11 cellular contexts compared by ENCODE assay signal in genomic region chr4:77120888-77121508, GRCh38. TPM values are rescaled to one million over a fixed set of nuclear protein-coding genes. Genes with fewer than 3 reads are reported as not detected.
DNase-seq lines count a peak whose midpoint lies in the region; ATAC-seq, FAIRE-seq and TF ChIP-seq lines count a peak whose summit lies in the region.
"Had no signal": no experiment of that assay in that cellular context is flagged by ENCODE, and none has a peak within 500 bp of the region (broad histone marks: within the 10 kb centered on the region; RNA-seq: fewer than 3 reads in every experiment).

No MANE protein-coding gene starts in this region.

- H3K9me3 Mint-ChIP-seq in activated naive CD4-positive, alpha-beta T cell treated with anti-CD3 and anti-CD28 coated beads, Interleukin-2, amount 50 U/mL, for 72 hours = no peaks in the 10 kb centered on the region
- H3K9me3 Mint-ChIP-seq: HFFc6 had no signal

- no peak overlapping the region for H3K27ac Mint-ChIP-seq in activated naive CD4-positive, alpha-beta T cell treated with anti-CD3 and anti-CD28 coated beads, Interleukin-2, amount 50 U/mL, for 72 hours
- H3K27ac Mint-ChIP-seq: HFFc6 had no signal

- H3K18ac ChIP-seq in H1 (ENCODE audit: extremely low read depth, low read length) = no peak overlapping the region; the same call in 1 of the 2 replicates

- no peaks in the 10 kb centered on the region for H3K27me3 ChIP-seq in H1 (replicated peaks in 1 of 4; ENCODE audit: control insufficient read depth in 3 of 4, extremely low read depth in 1 of 4, insufficient read depth in 3 of 4, low read length in 3 of 4)

- H2BK20ac ChIP-seq in H1 (ENCODE audit: low read length) = no peak overlapping the region

- no peaks in the 10 kb centered on the region for H4K20me1 ChIP-seq in H1 (replicated peaks in 1 of 2; ENCODE audit: control insufficient read depth in 1 of 2, insufficient read depth in 2 of 2, low read length in 2 of 2)

- H3K79me2 ChIP-seq in H1 (ENCODE audit: control insufficient read depth in 1 of 2, insufficient read depth in 2 of 2, low read length in 2 of 2) = no peaks in the 10 kb centered on the region

- no peak overlapping the region for H4K91ac ChIP-seq in H1 (replicated peaks; ENCODE audit: insufficient read length, low read length)

- H3K9ac ChIP-seq in H1 (replicated peaks in 1 of 4; ENCODE audit: extremely low read depth in 1 of 4, low read depth in 3 of 4, low read length in 3 of 4) = no peak overlapping the region

- no peaks in the 10 kb centered on the region for H3K9me3 ChIP-seq in H1 (ENCODE audit: insufficient read depth in 2 of 2, low read depth in 1 of 2, low read length in 1 of 2)

- H3K14ac ChIP-seq in H1 (ENCODE audit: insufficient read length) = no peak overlapping the region

- 93% methylated on average over 8 of the region's 8 CpGs; no CpG with 5 or more reads in 1 of the 2 experiments for WGBS in H1 (ENCODE audit: extremely low coverage in 1 of 2, insufficient coverage in 1 of 2, insufficient read length in 1 of 2, insufficient replicate concordance in 2 of 2, low coverage in 1 of 2, low lambda C conversion rate in 2 of 2, missing lambda C conversion rate in 1 of 2), 2 experiments

- DNase-seq in AG20443 (ENCODE audit: low spot score) (peak; percentile 22), H1 (ENCODE audit: low read depth in 1 of 2, low spot score in 2 of 2) (no peak), HPDE6-E6E7 (ENCODE audit: extremely low spot score) (no peak)
- no peak for DNase-seq in activated naive CD4-positive, alpha-beta T cell treated with anti-CD3 and anti-CD28 coated beads, Interleukin-2, amount 50 U/mL, for 72 hours (ENCODE audit: low spot score in 2 of 2)
- DNase-seq: HFFc6, NCI-H510A had no signal

- H4K5ac ChIP-seq in H1 (ENCODE audit: insufficient read length, low read depth, low read length) = no peak overlapping the region

- no peaks in the 10 kb centered on the region for H3K36me3 Mint-ChIP-seq in activated naive CD4-positive, alpha-beta T cell treated with anti-CD3 and anti-CD28 coated beads, Interleukin-2, amount 50 U/mL, for 72 hours

- H3K4me2 ChIP-seq in H1 (ENCODE audit: insufficient read depth in 1 of 2, low read depth in 2 of 2, low read length in 2 of 2) = no peak overlapping the region

- H2BK120ac ChIP-seq in H1 (replicated peaks; ENCODE audit: low read depth, low read length) = no peak overlapping the region

- no peak overlapping the region for H3K23ac ChIP-seq in H1 (ENCODE audit: insufficient read length)

- H3K4me1 ChIP-seq in H1 (replicated peaks in 1 of 4; ENCODE audit: control insufficient read depth in 3 of 4, insufficient read depth in 4 of 4, low read length in 3 of 4) = no peaks in the 10 kb centered on the region; a peak in 1 of 7 replicates

- TF ChIP-seq POLR2A in H1 (IDR thresholded peaks at IDR 0.05; ENCODE audit: control extremely low read depth in 1 of 2, low read depth in 2 of 2, low read length in 2 of 2) = no peak

- CTCF ChIA-PET in H1 (lab: Charles Lee; ENCODE audit: partially characterized antibody) = interaction anchor here (0.6 to 2.1 kb wide), 19 partner anchors 11 to 742 kb away, joined by 3 to 17 read pairs (median 4); no protein-coding TSS in a partner anchor

- H4K8ac ChIP-seq in H1 (ENCODE audit: extremely low read depth, insufficient read depth, low read length) = no peak overlapping the region

- no peak for TF ChIP-seq EP300 in H1 (IDR thresholded peaks at IDR 0.05; ENCODE audit: borderline replicate concordance in 1 of 2, low read depth in 2 of 2, low read length in 2 of 2)

- H3K4me3 ChIP-seq in H1 (ENCODE audit: extremely low read depth in 1 of 4, insufficient read depth in 2 of 4, low read depth in 3 of 4, low read length in 4 of 4) = no peak overlapping the region

- no peaks in the 10 kb centered on the region for H3K23me2 ChIP-seq in H1 (ENCODE audit: low read depth, low read length)

- no peak overlapping the region for H2BK15ac ChIP-seq in H1 (ENCODE audit: low read length)

- POLR2A ChIA-PET in H1 (lab: Charles Lee; ENCODE audit: partially characterized antibody) = interaction anchor here (1.1 kb wide), 1 partner anchor 37 kb away, joined by 4 read pairs; no protein-coding TSS in a partner anchor

- H3K56ac ChIP-seq in H1 (replicated peaks; ENCODE audit: insufficient read length, low read depth, low read length) = no peak overlapping the region

- H2AFZ ChIP-seq in H1 (ENCODE audit: low read length) = no peak overlapping the region

- ATAC-seq in GM19372 (IDR thresholded peaks at IDR 0.05; ENCODE audit: low read depth, unreplicated experiment) = peak; percentile 86
- peak; percentile 83 for ATAC-seq in HG03565 (IDR thresholded peaks at IDR 0.05; ENCODE audit: unreplicated experiment)
- ATAC-seq in activated naive CD4-positive, alpha-beta T cell treated with anti-CD3 and anti-CD28 coated beads, Interleukin-2, amount 50 U/mL, for 72 hours = no peak
- ATAC-seq in HG02610 (IDR thresholded peaks at IDR 0.05; ENCODE audit: unreplicated experiment) = no peak
- ATAC-seq in GM19463 (IDR thresholded peaks at IDR 0.05; ENCODE audit: unreplicated experiment) = no peak

- no peak overlapping the region for H3K27ac ChIP-seq in H1 (ENCODE audit: low read depth, low read length)

- peak; percentile 28 for FAIRE-seq in H1 (lab: Jason Lieb, UNC)
- FAIRE-seq: TTC549 had no signal

- no peaks in the 10 kb centered on the region for H3K36me3 ChIP-seq in H1 (ENCODE audit: control insufficient read depth in 2 of 4, insufficient read depth in 4 of 4, low read length in 3 of 4)

- H2AK5ac ChIP-seq in H1 (ENCODE audit: low read depth, low read length) = peak overlapping the region; percentile 7; the same call in 1 of the 2 replicates

- no peaks in the 10 kb centered on the region for H3K79me1 ChIP-seq in H1 (ENCODE audit: low read depth, low read length)

- TF ChIP-seq CTCF in H1 (IDR thresholded peaks at IDR 0.05; ENCODE audit: control extremely low read depth in 1 of 3, insufficient read depth in 1 of 3, low read depth in 1 of 3, low read length in 3 of 3) = peak in 2 of 3 experiments; percentile 34 to 41; a peak in 2 of 4 replicates

- H2BK12ac ChIP-seq in H1 (ENCODE audit: low read depth, low read length) = no peak overlapping the region

- TF ChIP-seq RAD21 in H1 (IDR thresholded peaks at IDR 0.05 in 1 of 2, conservative IDR thresholded peaks at IDR 0.05 in 1 of 2; ENCODE audit: low read depth in 2 of 2, low read length in 2 of 2) = peak; percentile 29 to 52; a peak in 3 of 4 replicates

- H3K4ac ChIP-seq in H1 (replicated peaks; ENCODE audit: insufficient read length, low read depth, low read length) = no peak overlapping the region

- no peak overlapping the region for H2BK5ac ChIP-seq in H1 (ENCODE audit: low read depth, low read length)

TF ChIP-seq in H1, 55 proteins besides CTCF, POLR2A, EP300 and RAD21:
- TF ChIP-seq BCL11A (IDR thresholded peaks at IDR 0.05; ENCODE audit: low read depth in 2 of 2, low read length in 2 of 2) = no peak
- TF ChIP-seq RFX5 (IDR thresholded peaks at IDR 0.05; ENCODE audit: borderline replicate concordance, low read depth, low read length) = no peak
- TF ChIP-seq SIRT6 (IDR thresholded peaks at IDR 0.05; ENCODE audit: low read length) = no peak

RNA-seq across cellular contexts. Expression of gene CCNG2, which starts 36.0 kb away (rescaled TPM):
- 13.9 and 15.4 TPM in 2 replicates for total RNA-seq in H1 (2021; fragmentation: NEBNext Ultra II Directional; extraction: Animal tissue kit (Norgen Biotek cat#: 25700))
- 2.2 and 3.5 TPM in 2 replicates for polyA plus RNA-seq in H1 (2011; rRNA removed)
- polyA plus RNA-seq in H1 (2011; cell fraction: cytosol; rRNA removed) = 4.2 TPM
- polyA plus RNA-seq in H1 (2011; cell fraction: nucleus; rRNA removed) = 4.4 TPM
- 7.0 to 10.9 TPM (median 8.0 TPM) in 4 replicates for polyA plus RNA-seq in H1 (2012, experiment 1 of 2)
- 2.7 TPM for polyA plus RNA-seq in H1 (2012, experiment 2 of 2)
- 7.2 TPM for polyA plus RNA-seq in H1 (2013, experiment 1 of 2)
- 7.3 TPM for polyA plus RNA-seq in H1 (2013, experiment 2 of 2)
- 3.9 and 5.0 TPM in 2 replicates for polyA minus RNA-seq in H1 (2011; rRNA and poly(A)+ RNA removed)
- polyA minus RNA-seq in H1 (2011; cell fraction: cytosol; rRNA and poly(A)+ RNA removed) = 4.8 TPM
- polyA minus RNA-seq in H1 (2011; cell fraction: nucleus; rRNA and poly(A)+ RNA removed) = 10.2 TPM
- 10 to 100 TPM; 43.4 to 49.8 TPM for total RNA-seq in activated naive CD4-positive, alpha-beta T cell treated with anti-CD3 and anti-CD28 coated beads, Interleukin-2, amount 50 U/mL, for 72 hours

RNA-seq across cellular contexts. Expression of gene CCNI, which starts 45.2 kb away (rescaled TPM):
- 223 and 234 TPM in 2 replicates for total RNA-seq in H1 (2021; fragmentation: NEBNext Ultra II Directional; extraction: Animal tissue kit (Norgen Biotek cat#: 25700))
- polyA plus RNA-seq in H1 (2011; rRNA removed) = 64.8 and 97.8 TPM in 2 replicates
- polyA plus RNA-seq in H1 (2011; cell fraction: cytosol; rRNA removed) = 81.2 TPM
- polyA plus RNA-seq in H1 (2011; cell fraction: nucleus; rRNA removed) = 37.7 TPM
- 164 to 315 TPM (median 178 TPM) in 4 replicates for polyA plus RNA-seq in H1 (2012, experiment 1 of 2)
- 92.4 TPM for polyA plus RNA-seq in H1 (2012, experiment 2 of 2)
- polyA plus RNA-seq in H1 (2013, experiment 1 of 2) = 165 TPM
- 165 TPM for polyA plus RNA-seq in H1 (2013, experiment 2 of 2)
- polyA minus RNA-seq in H1 (2011; rRNA and poly(A)+ RNA removed) = 348 and 404 TPM in 2 replicates
- 156 TPM for polyA minus RNA-seq in H1 (2011; cell fraction: cytosol; rRNA and poly(A)+ RNA removed)
- 113 TPM for polyA minus RNA-seq in H1 (2011; cell fraction: nucleus; rRNA and poly(A)+ RNA removed)
- total RNA-seq in activated naive CD4-positive, alpha-beta T cell treated with anti-CD3 and anti-CD28 coated beads, Interleukin-2, amount 50 U/mL, for 72 hours = 100 to 1,000 TPM; 212 to 217 TPM

Comparison
In these comparisons a context has a peak if more than half of its experiments do, and no peak if none do; other contexts are left out.
1. ATAC-seq: peak in GM19372 (single experiment) and HG03565 (single experiment); none in activated naive CD4-positive, alpha-beta T cell treated with anti-CD3 and anti-CD28 coated beads, Interleukin-2, amount 50 U/mL, for 72 hours (0 of 2), HG02610 (single experiment) and GM19463 (single experiment).